16 cellular contexts compared by ENCODE assay signal in the genomic region with DNA sequence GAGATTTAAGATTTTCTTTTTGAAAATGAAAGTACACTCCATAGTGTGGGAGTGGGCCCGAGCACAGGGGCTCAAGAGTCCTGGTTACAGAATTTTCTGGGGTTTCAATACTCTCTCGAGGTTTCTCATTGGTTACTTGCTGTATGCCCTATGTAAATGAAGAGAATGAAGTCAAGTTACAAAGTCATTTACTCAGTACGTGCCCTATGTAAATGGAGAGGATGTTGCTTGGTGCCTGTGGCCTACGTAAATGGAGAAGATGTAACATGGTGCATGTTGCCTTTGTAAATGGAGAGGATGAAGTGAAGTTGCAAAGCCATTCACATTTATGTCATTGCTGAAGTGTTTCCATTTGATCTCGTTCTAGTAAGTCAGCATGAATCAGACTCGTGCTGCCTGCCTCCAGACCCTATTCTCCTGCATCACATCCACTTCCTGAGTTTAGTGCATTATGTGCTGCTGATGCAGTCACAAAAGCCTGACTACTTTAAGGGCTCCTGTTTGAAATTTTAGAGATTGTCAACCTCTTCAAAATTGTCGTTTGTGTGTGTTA.
DNase-seq lines count a peak whose midpoint lies in the region; ATAC-seq and TF ChIP-seq lines count a peak whose summit lies in the region.
"Had no signal": no experiment of that assay in that cellular context is flagged by ENCODE, and none has a peak within 500 bp of the region (broad histone marks: within the 10 kb centered on the region; RNA-seq: fewer than 3 reads in every experiment).

No MANE protein-coding gene starts in this region.

- no peaks in the 10 kb centered on the region for H3K9me3 Mint-ChIP-seq in endodermal cell

- H3K9me3 ChIP-seq in endodermal cell (ENCODE audit: control insufficient read depth, low read length) (no peaks in the 10 kb centered on the region), T-helper 17 cell (ENCODE audit: control insufficient read depth, low read length, poor library complexity, severe bottlenecking) (no peaks in the 10 kb centered on the region)
- H3K9me3 ChIP-seq: colonic mucosa, upper lobe of right lung had no signal

- no peak overlapping the region for H3K27ac Mint-ChIP-seq in endodermal cell
- H3K27ac Mint-ChIP-seq in T-helper 17 cell: no peak overlapping the region
- H3K27ac Mint-ChIP-seq: stimulated activated naive B cell treated with anti-CD40 and anti-IgM and Interleukin-4, amounts not matched to agents 10 μg/mL and 1 μg/mL and 100 μg/mL, for 72 hours had no signal

- no peak overlapping the region for H3K9ac ChIP-seq in endodermal cell (ENCODE audit: extremely low read depth, low read length, poor library complexity, severe bottlenecking)

- no peaks in the 10 kb centered on the region for H3K36me3 ChIP-seq in endodermal cell (ENCODE audit: control insufficient read depth, insufficient read depth, low read length)
- H3K36me3 ChIP-seq: colonic mucosa, upper lobe of right lung had no signal

- H3K4me3 ChIP-seq in endodermal cell (ENCODE audit: low read length): no peak overlapping the region
- H3K4me3 ChIP-seq: colonic mucosa, skin epidermis, upper lobe of right lung had no signal

- H3K27me3 Mint-ChIP-seq in endodermal cell (ENCODE audit: insufficient read depth) (no peaks in the 10 kb centered on the region), T-helper 17 cell (no peaks in the 10 kb centered on the region)
- H3K27me3 Mint-ChIP-seq: stimulated activated naive B cell treated with anti-CD40 and anti-IgM and Interleukin-4, amounts not matched to agents 10 μg/mL and 1 μg/mL and 100 μg/mL, for 72 hours had no signal

- no peaks in the 10 kb centered on the region for H3K4me1 ChIP-seq in endodermal cell (ENCODE audit: control insufficient read depth, insufficient read depth, low read length)
- H3K4me1 ChIP-seq: colonic mucosa, upper lobe of right lung had no signal

- TF ChIP-seq CTCF in endodermal cell (conservative IDR thresholded peaks at IDR 0.05): no peak

- DNase-seq in ELR (ENCODE audit: low read depth): peak; percentile 81
- DNase-seq in HT1080 (ENCODE audit: low read depth): peak; percentile 78
- peak; percentile 72 for DNase-seq in RPMI8226
- peak; percentile 2 for DNase-seq in iris pigment epithelial cell (ENCODE audit: low read depth)
- no peak for DNase-seq in endodermal cell
- no peak for DNase-seq in T-helper 17 cell
- no peak for DNase-seq in NCI-H2171 (lab: John Stamatoyannopoulos, UW)
- DNase-seq: activated CD4-positive, alpha-beta T cell treated with anti-CD3 and anti-CD28 coated beads, Interleukin-2, amount 50 U/mL, for 4 hours; amygdala; colonic mucosa; Kasumi-1; NCI-H187; stimulated activated naive B cell treated with anti-CD40 and anti-IgM and Interleukin-4, amounts not matched to agents 10 μg/mL and 1 μg/mL and 100 μg/mL, for 72 hours; T1000; upper lobe of right lung had no signal

- H3K4me1 Mint-ChIP-seq in endodermal cell (no peaks in the 10 kb centered on the region), T-helper 17 cell (no peaks in the 10 kb centered on the region)
- H3K4me1 Mint-ChIP-seq: stimulated activated naive B cell treated with anti-CD40 and anti-IgM and Interleukin-4, amounts not matched to agents 10 μg/mL and 1 μg/mL and 100 μg/mL, for 72 hours had no signal

- WGBS in endodermal cell (ENCODE audit: insufficient coverage in 1 of 2, insufficient read length in 1 of 2), 2 experiments: 81% methylated on average over 5 to 7 of the region's 7 CpGs

- H3K27ac ChIP-seq in endodermal cell (ENCODE audit: low read depth, low read length): no peak overlapping the region
- H3K27ac ChIP-seq: colonic mucosa, skin epidermis, upper lobe of right lung had no signal

- H3K27me3 ChIP-seq in endodermal cell (ENCODE audit: control insufficient read depth, insufficient read depth, low read length, poor library complexity, severe bottlenecking): no peaks in the 10 kb centered on the region
- H3K27me3 ChIP-seq: colonic mucosa, upper lobe of right lung had no signal

- H3K36me3 Mint-ChIP-seq in endodermal cell (ENCODE audit: low read depth) (no peaks in the 10 kb centered on the region), T-helper 17 cell (ENCODE audit: low read depth) (no peaks in the 10 kb centered on the region)
- H3K36me3 Mint-ChIP-seq: stimulated activated naive B cell treated with anti-CD40 and anti-IgM and Interleukin-4, amounts not matched to agents 10 μg/mL and 1 μg/mL and 100 μg/mL, for 72 hours had no signal

- no peak overlapping the region for H3K4me3 Mint-ChIP-seq in endodermal cell
- H3K4me3 Mint-ChIP-seq in T-helper 17 cell: no peak overlapping the region
- H3K4me3 Mint-ChIP-seq: stimulated activated naive B cell treated with anti-CD40 and anti-IgM and Interleukin-4, amounts not matched to agents 10 μg/mL and 1 μg/mL and 100 μg/mL, for 72 hours had no signal

- no peak for ATAC-seq in T-helper 17 cell
- ATAC-seq: stimulated activated naive B cell treated with anti-CD40 and anti-IgM and Interleukin-4, amounts not matched to agents 10 μg/mL and 1 μg/mL and 100 μg/mL, for 72 hours; upper lobe of right lung had no signal

Comparison
In these comparisons a context has a peak if more than half of its experiments do, and no peak if none do; other contexts are left out.
1. DNase-seq: peak in ELR (single experiment), HT1080 (single experiment), RPMI8226 (single experiment) and iris pigment epithelial cell (single experiment); none in endodermal cell (single experiment), T-helper 17 cell (0 of 3) and NCI-H2171 (single experiment).